In genomic region chr10:53744176-53744575, GRCh38 we compare ENCODE assay signal across 2 cellular contexts.
TF ChIP-seq lines count a peak whose summit lies in the region.

No MANE protein-coding gene starts in this region.

TF ChIP-seq in GM23338, 12 proteins besides CTCF, POLR2A, EP300 and RAD21:
- TF ChIP-seq STAT1 (IDR thresholded peaks at IDR 0.05; ENCODE audit: unreplicated experiment) (no peak), POLR2AphosphoS5 (IDR thresholded peaks at IDR 0.05; ENCODE audit: low read depth) (no peak), ZNF114 (CRISPR knock-in tag; IDR thresholded peaks at IDR 0.05) (no peak), NANOG (IDR thresholded peaks at IDR 0.05; ENCODE audit: borderline replicate concordance) (no peak)
TF ChIP-seq in GM23338: peak in this region for 0.

TF ChIP-seq in H1, 55 proteins besides CTCF, POLR2A, EP300 and RAD21:
- no peak for TF ChIP-seq SUZ12 (IDR thresholded peaks at IDR 0.05; ENCODE audit: low read length)
- no peak for TF ChIP-seq EGR1 (IDR thresholded peaks at IDR 0.05; ENCODE audit: borderline replicate concordance, low read depth, low read length)
